In the genomic region with DNA sequence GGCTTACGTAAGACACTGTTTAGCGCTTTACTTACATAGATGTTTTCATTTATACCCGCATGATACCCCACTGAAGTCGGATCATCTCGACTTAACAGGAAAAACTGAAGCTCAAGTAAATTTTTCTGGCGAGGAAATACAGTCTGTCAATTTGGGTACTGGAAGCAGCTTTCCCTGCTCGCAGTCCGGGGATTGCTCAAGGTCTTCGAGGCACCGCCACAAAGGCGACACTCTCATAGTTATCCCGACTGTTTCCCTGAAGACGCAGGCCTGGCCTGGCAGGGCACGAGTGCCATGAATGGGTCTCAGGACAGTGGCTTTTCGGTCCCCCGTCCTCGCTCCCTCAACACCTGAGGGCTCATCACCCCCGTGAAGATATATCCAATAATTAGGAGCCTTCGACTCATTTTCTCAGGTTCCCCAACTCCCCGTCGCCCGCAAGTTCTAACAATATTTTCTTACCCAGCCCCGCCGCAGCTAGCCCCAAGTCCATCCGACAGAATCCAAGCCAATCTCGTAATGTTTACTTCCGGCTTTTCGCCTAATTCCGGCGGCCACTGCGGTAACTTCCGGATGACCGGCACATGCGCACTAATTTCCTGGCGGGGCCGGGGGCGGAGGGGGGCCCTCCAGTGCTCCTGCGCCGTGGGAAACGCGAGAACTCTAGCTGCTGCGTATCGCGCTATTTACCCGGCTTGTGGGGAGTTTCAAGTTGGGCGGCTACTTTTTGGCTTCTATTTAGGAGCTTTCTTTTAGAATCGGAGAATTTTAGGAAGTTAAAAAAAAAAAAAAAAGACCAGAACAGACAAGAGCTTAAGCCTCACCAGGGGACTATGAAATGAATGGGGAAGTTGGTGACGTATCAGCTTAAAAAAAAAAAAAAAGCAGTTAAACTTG, we compare ENCODE assay signal across 8 cellular contexts. TPM values are rescaled to one million over a fixed set of nuclear protein-coding genes. Genes with fewer than 3 reads are reported as not detected.
DNase-seq lines count a peak whose midpoint lies in the region; ATAC-seq and TF ChIP-seq lines count a peak whose summit lies in the region.

A gene (minus strand): TSS at position 521 of the 897 bp plus-strand sequence. CDS start 3,787 bp downstream, outside the sequence.

- H3K9ac ChIP-seq in KMS-11 = peak within 1 kb of the TSS; percentile 54; the same call in 1 of the 2 replicates

- no peaks in the 10 kb centered on the region for H3K27me3 ChIP-seq in KMS-11 (ENCODE audit: insufficient read depth, low read depth)
- no peaks in the 10 kb centered on the region for H3K27me3 ChIP-seq in Peyer's patch
- H3K27me3 ChIP-seq in esophagus muscularis mucosa = no peaks in the 10 kb centered on the region

- peak; percentile 92 for DNase-seq in DMS53 treated with DMSO at 0.1 percent for 48 hours (lab: John Stamatoyannopoulos, UW; ENCODE audit: unreplicated experiment)
- DNase-seq in Peyer's patch = peak; percentile 88 to 96 (median 91)
- peak; percentile 95 for DNase-seq in activated T-cell treated with anti-CD3 and anti-CD28 coated beads, Interleukin-2, amount 50 U/mL, for 48 hours
- peak; percentile 98 for DNase-seq in esophagus muscularis mucosa (ENCODE audit: extremely low spot score)
- peak; percentile 97 for DNase-seq in myocyte (ENCODE audit: low read depth)
- peak; percentile 87 to 92 for DNase-seq in stimulated activated CD8-positive, alpha-beta memory T cell treated with anti-CD3 and anti-CD28 coated beads, Interleukin-7, amount 100 ng/mL, for 48 hours (ENCODE audit: extremely low read depth in 1 of 2, low read depth in 1 of 2)

- H4K20me1 ChIP-seq in KMS-11 (ENCODE audit: insufficient read depth) = no peaks in the 10 kb centered on the region

- TF ChIP-seq POLR2A in Peyer's patch (IDR thresholded peaks at IDR 0.05) (peak; percentile 60 to 66), esophagus muscularis mucosa (IDR thresholded peaks at IDR 0.05; ENCODE audit: low read depth) (no peak)

- H3K27ac ChIP-seq in KMS-11 = peak within 1 kb of the TSS; percentile 67
- peak within 1 kb of the TSS; percentile 78 to 88 (median 83) for H3K27ac ChIP-seq in Peyer's patch
- H3K27ac ChIP-seq in esophagus muscularis mucosa (replicated peaks in 1 of 4) = peak within 1 kb of the TSS; percentile 83 to 90 (median 86)

- no peaks in the 10 kb centered on the region for H3K9me3 ChIP-seq in Peyer's patch
- H3K9me3 ChIP-seq in esophagus muscularis mucosa = no peaks in the 10 kb centered on the region

- under 1% methylated on average over 48 of the region's 48 CpGs for WGBS in esophagus muscularis mucosa

- H3K36me3 ChIP-seq in KMS-11 (ENCODE audit: insufficient read depth) = no peaks in the 10 kb centered on the region
- H3K36me3 ChIP-seq in Peyer's patch = peaks cover 0 to 14% (median 0%) of the 10 kb centered on the region in 3 donors
- H3K36me3 ChIP-seq in esophagus muscularis mucosa = peaks cover 11 to 16% (median 13%) of the 10 kb centered on the region in 4 donors

- H3K4me3 ChIP-seq in KMS-11 (IDR thresholded peaks at IDR 0.05; ENCODE audit: insufficient read depth, low read depth, low read length) (no peak within 1 kb of the TSS), Peyer's patch (peak within 1 kb of the TSS; percentile 58 to 87 (median 74)), esophagus muscularis mucosa (peak within 1 kb of the TSS; percentile 70 to 85 (median 82))

- peaks cover 42% of the 10 kb centered on the region for H3K4me1 ChIP-seq in KMS-11 (ENCODE audit: low read depth, poor library complexity, severe bottlenecking)
- H3K4me1 ChIP-seq in Peyer's patch = peaks cover 0 to 36% (median 2%) of the 10 kb centered on the region in 4 donors
- peaks cover 22 to 58% (median 45%) of the 10 kb centered on the region in 4 donors for H3K4me1 ChIP-seq in esophagus muscularis mucosa

- peak; percentile 62 for ATAC-seq in GM21737 (IDR thresholded peaks at IDR 0.05; ENCODE audit: unreplicated experiment)

- intact Hi-C loops in esophagus muscularis mucosa (cut with DNase I) = no loop called here

- peak within 1 kb of the TSS; percentile 67 for H2AFZ ChIP-seq in KMS-11 (ENCODE audit: low read depth)

- TF ChIP-seq EP300 in esophagus muscularis mucosa (IDR thresholded peaks at IDR 0.05) = no peak

- H3K4me2 ChIP-seq in KMS-11 = peak within 1 kb of the TSS; percentile 86

- H3K79me2 ChIP-seq in KMS-11 (ENCODE audit: insufficient read depth, low read depth) = peaks cover 21% of the 10 kb centered on the region

- TF ChIP-seq CTCF in KMS-11 (conservative IDR thresholded peaks at IDR 0.05; ENCODE audit: low read depth, low read length) (no peak), Peyer's patch (IDR thresholded peaks at IDR 0.05) (no peak), esophagus muscularis mucosa (IDR thresholded peaks at IDR 0.05) (peak in 1 of 3 experiments; percentile 18)

RNA-seq across cellular contexts. Expression of the gene that starts here (rescaled TPM):
- 10 to 100 TPM; 45.5 to 94.9 (median 61.1) TPM for total RNA-seq in Peyer's patch
- total RNA-seq in esophagus muscularis mucosa = 10 to 100 TPM; 43.5 to 82.0 (median 69.5) TPM
- 71.2 and 90.2 TPM in 2 replicates for total RNA-seq in myocyte
- polyA plus RNA-seq in myocyte (2012) = 37.7 TPM
